Comparison of ENCODE assay signal across 21 cellular contexts in the genomic region with DNA sequence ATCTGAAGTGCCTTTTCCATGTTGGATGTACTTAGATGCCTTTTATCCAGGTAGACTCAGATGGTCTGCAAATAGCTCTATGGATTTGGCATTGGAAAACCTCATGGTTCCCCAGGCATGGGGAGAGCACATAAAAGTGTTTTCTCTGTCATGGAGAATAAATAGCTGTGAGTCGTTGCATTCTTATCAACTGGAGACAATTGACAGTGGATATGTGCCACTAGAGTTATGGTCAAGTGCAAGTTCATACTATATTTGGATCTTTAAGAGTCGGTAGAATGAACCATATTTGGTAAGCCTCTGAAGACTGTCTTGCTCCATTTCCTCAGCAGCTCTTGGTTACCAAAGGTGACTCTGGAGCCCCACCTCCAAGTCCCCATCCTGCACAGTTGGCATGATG.
"Had no signal": no experiment of that assay in that cellular context is flagged by ENCODE, and none has a peak within 500 bp of the region (broad histone marks: within the 10 kb centered on the region; RNA-seq: fewer than 3 reads in every experiment).

No MANE protein-coding gene starts in this region.

- H3K4me3 ChIP-seq: coronary artery, mucosa of descending colon, ovary, right lobe of liver, spleen, thyroid gland had no signal

- H3K9me3 ChIP-seq: mucosa of descending colon, ovary, right lobe of liver, thyroid gland had no signal

- H3K27ac ChIP-seq: ovary, right lobe of liver, spleen, thyroid gland had no signal

- H3K4me1 ChIP-seq: right lobe of liver, spleen, thyroid gland had no signal

- H3K4me1 Mint-ChIP-seq: natural killer cell; stimulated activated memory B cell treated with anti-CD40 and anti-IgM and Interleukin-4, amounts not matched to agents 10 μg/mL and 1 μg/mL and 100 μg/mL, for 72 hours had no signal

- ATAC-seq: mucosa of descending colon; natural killer cell; right lobe of liver; stimulated activated memory B cell treated with anti-CD40 and anti-IgM and Interleukin-4, amounts not matched to agents 10 μg/mL and 1 μg/mL and 100 μg/mL, for 72 hours had no signal

- H3K27me3 Mint-ChIP-seq: stimulated activated memory B cell treated with anti-CD40 and anti-IgM and Interleukin-4, amounts not matched to agents 10 μg/mL and 1 μg/mL and 100 μg/mL, for 72 hours; type B pancreatic cell had no signal

- H3K9me3 Mint-ChIP-seq: endodermal cell, neural crest cell had no signal

- H3K4me3 Mint-ChIP-seq: endodermal cell; natural killer cell; neural crest cell; stimulated activated memory B cell treated with anti-CD40 and anti-IgM and Interleukin-4, amounts not matched to agents 10 μg/mL and 1 μg/mL and 100 μg/mL, for 72 hours; type B pancreatic cell had no signal

- DNase-seq: central memory CD4-positive, alpha-beta T cell; effector CD4-positive, alpha-beta T cell; endodermal cell; erythroblast; foreskin melanocyte; islet precursor cell; mammary epithelial cell; mucosa of descending colon; natural killer cell; nucleus accumbens; ovary; right lobe of liver; spleen; stimulated activated CD4-positive, alpha-beta T cell treated with anti-CD3 and anti-CD28 coated beads, Interleukin-15, amount 100 ng/mL, for 24 hours; stimulated activated CD4-positive, alpha-beta T cell treated with anti-CD3 and anti-CD28 coated beads, Interleukin-1b, Interleukin-23, amount 100 ng/mL, for 48 hours; stimulated activated CD4-positive, alpha-beta T cell treated with anti-CD3 and anti-CD28 coated beads, Interleukin-4, amount 100 ng/mL, for 24 hours; thyroid gland had no signal

- H3K36me3 ChIP-seq: ovary, right lobe of liver, spleen, thyroid gland had no signal

- H3K27me3 ChIP-seq: ovary, right lobe of liver, spleen, thyroid gland had no signal

- H3K27ac Mint-ChIP-seq: endodermal cell; natural killer cell; stimulated activated memory B cell treated with anti-CD40 and anti-IgM and Interleukin-4, amounts not matched to agents 10 μg/mL and 1 μg/mL and 100 μg/mL, for 72 hours; type B pancreatic cell had no signal
